In genomic region chr18:78151948-78152725, GRCh38 we compare ENCODE assay signal across 20 cellular contexts.
"Had no signal": no experiment of that assay in that cellular context is flagged by ENCODE, and none has a peak within 500 bp of the region (broad histone marks: within the 10 kb centered on the region; RNA-seq: fewer than 3 reads in every experiment).

No MANE protein-coding gene starts in this region.

- DNase-seq: cortex of kidney; foreskin fibroblast; gastrocnemius medialis; left ventricle myocardium superior; lower lobe of right lung; natural killer cell; right cardiac atrium; small intestine; stimulated activated CD4-positive, alpha-beta T cell treated with anti-CD3 and anti-CD28 coated beads, Interleukin-1b, Interleukin-23, amount 100 ng/mL, for 48 hours; stimulated activated CD4-positive, alpha-beta T cell treated with anti-CD3 and anti-CD28 coated beads, Interleukin-4, amount 100 ng/mL, for 1 hour; stimulated activated CD8-positive, alpha-beta memory T cell treated with anti-CD3 and anti-CD28 coated beads, Interleukin-4, amount 100 ng/mL, for 48 hours; stimulated activated naive CD4-positive, alpha-beta T cell; substantia nigra had no signal

- H3K4me1 ChIP-seq: gastrocnemius medialis, lower lobe of right lung, prostate gland, tibial nerve, upper lobe of left lung, vagina had no signal

- H3K27me3 ChIP-seq: gastrocnemius medialis, tibial nerve, upper lobe of left lung, vagina had no signal

- H3K9me3 ChIP-seq: gastrocnemius medialis, lower lobe of right lung, prostate gland, thoracic aorta, upper lobe of left lung, vagina had no signal

- H3K4me3 ChIP-seq: gastrocnemius medialis, lower lobe of right lung, prostate gland, thoracic aorta, tibial nerve, upper lobe of left lung, vagina had no signal

- H3K27ac ChIP-seq: gastrocnemius medialis, lower lobe of right lung, prostate gland, thoracic aorta, tibial nerve, upper lobe of left lung, vagina had no signal

- ATAC-seq: gastrocnemius medialis, left ventricle myocardium superior, right cardiac atrium had no signal

- FAIRE-seq: keratinocyte, small intestine had no signal

- H3K27ac Mint-ChIP-seq: natural killer cell had no signal

- H3K4me1 Mint-ChIP-seq: natural killer cell had no signal

- H3K4me3 Mint-ChIP-seq: natural killer cell, neural crest cell had no signal

- H3K36me3 ChIP-seq: gastrocnemius medialis, lower lobe of right lung, prostate gland, thoracic aorta, tibial nerve, upper lobe of left lung, vagina had no signal

- H3K36me3 Mint-ChIP-seq: natural killer cell had no signal
